16 cellular contexts compared by ENCODE assay signal in genomic region chr11:94879006-94879405, GRCh38.
A peak's percentile ranks its signal among the peaks of the same experiment; 100 is the strongest.
DNase-seq lines count a peak whose midpoint lies in the region; ATAC-seq, FAIRE-seq and TF ChIP-seq lines count a peak whose summit lies in the region.
"Had no signal": no experiment of that assay in that cellular context is flagged by ENCODE, and none has a peak within 500 bp of the region (broad histone marks: within the 10 kb centered on the region; RNA-seq: fewer than 3 reads in every experiment).

No MANE protein-coding gene starts in this region.

- 98% methylated on average over 2 of the region's 2 CpGs for WGBS in mesenchymal stem cell

- no peak overlapping the region for H3K9ac ChIP-seq in mesenchymal stem cell (ENCODE audit: low read length)
- H3K9ac ChIP-seq: BLaER1 had no signal

- no peak overlapping the region for H3K4me2 ChIP-seq in mesenchymal stem cell (ENCODE audit: low read length, poor library complexity, severe bottlenecking)
- H3K4me2 ChIP-seq: BLaER1 had no signal

- H3K27me3 Mint-ChIP-seq in activated CD8-positive, alpha-beta T cell treated with anti-CD3 and anti-CD28 coated beads, Interleukin-2, amount 10 ng/mL, durations not matched to agents 7 days and 5 days (ENCODE audit: low read depth) = no peaks in the 10 kb centered on the region
- no peaks in the 10 kb centered on the region for H3K27me3 Mint-ChIP-seq in activated CD8-positive, alpha-beta T cell treated with anti-CD3 and anti-CD28 coated beads for 36 hours
- peaks cover 0 to 5% (median 0%) of the 10 kb centered on the region in 5 donors for H3K27me3 Mint-ChIP-seq in naive thymus-derived CD4-positive, alpha-beta T cell

- CTCF ChIA-PET in activated CD8-positive, alpha-beta T cell treated with anti-CD3 and anti-CD28 coated beads, Interleukin-2, amount 10 ng/mL, durations not matched to agents 7 days and 5 days (lab: Charles Lee) = no interaction called here
- CTCF ChIA-PET in activated CD8-positive, alpha-beta T cell treated with anti-CD3 and anti-CD28 coated beads for 36 hours (lab: Charles Lee) = interaction anchor here (1.4 kb wide), 1 partner anchor 19 kb away, joined by 4 read pairs; no protein-coding TSS in a partner anchor
- CTCF ChIA-PET in naive thymus-derived CD4-positive, alpha-beta T cell (lab: Charles Lee) = no interaction called here

- peak overlapping the region; percentile 2 for H2AK5ac ChIP-seq in mesenchymal stem cell (ENCODE audit: low read length, severe bottlenecking)

- H3K18ac ChIP-seq in mesenchymal stem cell (ENCODE audit: low read depth in 1 of 2, low read length in 2 of 2) = no peak overlapping the region

- H2BK120ac ChIP-seq in mesenchymal stem cell (ENCODE audit: low read depth, low read length) = no peak overlapping the region

- POLR2A ChIA-PET in activated CD8-positive, alpha-beta T cell treated with anti-CD3 and anti-CD28 coated beads, Interleukin-2, amount 10 ng/mL, durations not matched to agents 7 days and 5 days (lab: Charles Lee) = no interaction called here
- POLR2A ChIA-PET in activated CD8-positive, alpha-beta T cell treated with anti-CD3 and anti-CD28 coated beads for 36 hours (lab: Charles Lee) = no interaction called here
- POLR2A ChIA-PET in naive thymus-derived CD4-positive, alpha-beta T cell (lab: Charles Lee) = no interaction called here

- H3K27ac Mint-ChIP-seq in activated CD8-positive, alpha-beta T cell treated with anti-CD3 and anti-CD28 coated beads, Interleukin-2, amount 10 ng/mL, durations not matched to agents 7 days and 5 days = no peak overlapping the region
- H3K27ac Mint-ChIP-seq in activated CD8-positive, alpha-beta T cell treated with anti-CD3 and anti-CD28 coated beads for 36 hours = no peak overlapping the region
- no peak overlapping the region for H3K27ac Mint-ChIP-seq in naive thymus-derived CD4-positive, alpha-beta T cell
- H3K27ac Mint-ChIP-seq: CD4-positive, alpha-beta memory T cell had no signal

- H3K4me1 ChIP-seq in mesenchymal stem cell (ENCODE audit: control insufficient read depth, insufficient read depth, low read depth, low read length) = peaks cover 15% of the 10 kb centered on the region
- no peaks in the 10 kb centered on the region for H3K4me1 ChIP-seq in naive thymus-derived CD4-positive, alpha-beta T cell (ENCODE audit: control insufficient read depth in 2 of 2, insufficient read depth in 2 of 2, low read length in 2 of 2)
- H3K4me1 ChIP-seq: HAP-1 had no signal

- peaks cover 2% of the 10 kb centered on the region for H3K36me3 Mint-ChIP-seq in activated CD8-positive, alpha-beta T cell treated with anti-CD3 and anti-CD28 coated beads, Interleukin-2, amount 10 ng/mL, durations not matched to agents 7 days and 5 days (ENCODE audit: low read depth)
- H3K36me3 Mint-ChIP-seq in activated CD8-positive, alpha-beta T cell treated with anti-CD3 and anti-CD28 coated beads for 36 hours (ENCODE audit: low read depth) = no peaks in the 10 kb centered on the region
- H3K36me3 Mint-ChIP-seq in naive thymus-derived CD4-positive, alpha-beta T cell = no peaks in the 10 kb centered on the region

- peak overlapping the region in 1 of 2 experiments; percentile 49 for H2BK12ac ChIP-seq in mesenchymal stem cell (ENCODE audit: low read length in 2 of 2)

- H3K27me3 ChIP-seq in bronchial epithelial cell (ENCODE audit: control insufficient read depth, insufficient read depth, low read length) (no peaks in the 10 kb centered on the region), mesenchymal stem cell (ENCODE audit: control insufficient read depth in 1 of 2, insufficient read depth in 1 of 2, low read length in 2 of 2) (no peaks in the 10 kb centered on the region)
- peaks cover 0 to 4% of the 10 kb centered on the region in 2 donors for H3K27me3 ChIP-seq in naive thymus-derived CD4-positive, alpha-beta T cell (ENCODE audit: control insufficient read depth in 2 of 2, insufficient read depth in 2 of 2, low read length in 2 of 2)
- H3K27me3 ChIP-seq: BLaER1 had no signal

- no peak overlapping the region for H4K91ac ChIP-seq in mesenchymal stem cell (ENCODE audit: low read length)

- intact Hi-C loops in activated CD8-positive, alpha-beta T cell treated with anti-CD3 and anti-CD28 coated beads for 36 hours (cut with micrococcal nuclease) = no loop called here
- intact Hi-C loops in naive thymus-derived CD4-positive, alpha-beta T cell (cut with micrococcal nuclease) = loop anchor here in 1 of 2 donors (5.0 kb wide), 1 partner anchor 257 kb away; no protein-coding TSS in a partner anchor

- no peak overlapping the region for H3K4ac ChIP-seq in mesenchymal stem cell (ENCODE audit: low read depth in 1 of 2, low read length in 2 of 2)

- no peak for ATAC-seq in activated CD8-positive, alpha-beta T cell treated with anti-CD3 and anti-CD28 coated beads, Interleukin-2, amount 10 ng/mL, durations not matched to agents 7 days and 5 days
- no peak for ATAC-seq in activated CD8-positive, alpha-beta T cell treated with anti-CD3 and anti-CD28 coated beads for 36 hours
- no peak for ATAC-seq in naive thymus-derived CD4-positive, alpha-beta T cell

- H2BK15ac ChIP-seq in mesenchymal stem cell (ENCODE audit: low read depth, poor library complexity, severe bottlenecking) = no peak overlapping the region

- no peak overlapping the region for H3K14ac ChIP-seq in mesenchymal stem cell (ENCODE audit: low read length in 2 of 2)

- DNase-seq in activated CD8-positive, alpha-beta T cell treated with anti-CD3 and anti-CD28 coated beads, Interleukin-2, amount 10 ng/mL, durations not matched to agents 7 days and 5 days = peak; percentile 6
- no peak for DNase-seq in activated CD8-positive, alpha-beta T cell treated with anti-CD3 and anti-CD28 coated beads for 36 hours
- no peak for DNase-seq in bronchial epithelial cell (ENCODE audit: low read depth)
- DNase-seq in epithelial cell of prostate (ENCODE audit: low read depth, low spot score) = no peak
- no peak for DNase-seq in mesenchymal stem cell
- DNase-seq in globus pallidus (ENCODE audit: low spot score) = no peak
- DNase-seq in naive thymus-derived CD4-positive, alpha-beta T cell = no peak
- DNase-seq in putamen (ENCODE audit: low spot score) = no peak
- DNase-seq: 8988T; CD4-positive, alpha-beta memory T cell; DMS79 treated with DMSO at 0.1 percent for 48 hours; GF-D8 had no signal

- no peak overlapping the region for H2AFZ ChIP-seq in mesenchymal stem cell (ENCODE audit: low read depth, low read length)

- TF ChIP-seq CTCF in activated CD8-positive, alpha-beta T cell treated with anti-CD3 and anti-CD28 coated beads for 36 hours (IDR thresholded peaks at IDR 0.05) = no peak
- no peak for TF ChIP-seq CTCF in bronchial epithelial cell (IDR thresholded peaks at IDR 0.05; ENCODE audit: insufficient read depth, low read length, severe bottlenecking)

- H2BK5ac ChIP-seq in mesenchymal stem cell (ENCODE audit: low read depth, low read length, poor library complexity, severe bottlenecking) = no peak overlapping the region

- peaks cover 29% of the 10 kb centered on the region for H3K79me1 ChIP-seq in mesenchymal stem cell (replicated peaks; ENCODE audit: low read length, poor library complexity, severe bottlenecking)

- peaks cover 15% of the 10 kb centered on the region for H3K36me3 ChIP-seq in bronchial epithelial cell (ENCODE audit: control insufficient read depth, insufficient read depth, low read length)
- H3K36me3 ChIP-seq in mesenchymal stem cell (ENCODE audit: control insufficient read depth in 1 of 2, insufficient read depth in 2 of 2, low read depth in 1 of 2, low read length in 2 of 2) = peaks cover 40 to 91% of the 10 kb centered on the region in 2 experiments
- no peaks in the 10 kb centered on the region for H3K36me3 ChIP-seq in naive thymus-derived CD4-positive, alpha-beta T cell (ENCODE audit: control insufficient read depth in 2 of 3, insufficient read depth in 3 of 3, low read length in 3 of 3)

- no peaks in the 10 kb centered on the region for H3K9me3 ChIP-seq in mesenchymal stem cell (ENCODE audit: control insufficient read depth, low read length)
- H3K9me3 ChIP-seq in naive thymus-derived CD4-positive, alpha-beta T cell (ENCODE audit: control insufficient read depth in 2 of 3, low read length in 3 of 3) = no peaks in the 10 kb centered on the region
- H3K9me3 ChIP-seq: BLaER1, HAP-1 had no signal

- H3K4me3 Mint-ChIP-seq in activated CD8-positive, alpha-beta T cell treated with anti-CD3 and anti-CD28 coated beads, Interleukin-2, amount 10 ng/mL, durations not matched to agents 7 days and 5 days = no peak overlapping the region
- no peak overlapping the region for H3K4me3 Mint-ChIP-seq in activated CD8-positive, alpha-beta T cell treated with anti-CD3 and anti-CD28 coated beads for 36 hours
- H3K4me3 Mint-ChIP-seq in naive thymus-derived CD4-positive, alpha-beta T cell = no peak overlapping the region
- H3K4me3 Mint-ChIP-seq: CD14-positive monocyte; CD4-positive, alpha-beta memory T cell had no signal

- H3K4me3 ChIP-seq in bronchial epithelial cell (ENCODE audit: low read depth, low read length) (no peak overlapping the region), mesenchymal stem cell (ENCODE audit: insufficient read depth in 1 of 2, low read depth in 1 of 2, low read length in 2 of 2) (no peak overlapping the region)
- H3K4me3 ChIP-seq in naive thymus-derived CD4-positive, alpha-beta T cell (ENCODE audit: low read length) = no peak overlapping the region
- H3K4me3 ChIP-seq: BLaER1, HAP-1 had no signal

- peak; percentile 58 for FAIRE-seq in bronchial epithelial cell (lab: Jason Lieb, UNC)

- no peaks in the 10 kb centered on the region for H3K9me3 Mint-ChIP-seq in activated CD8-positive, alpha-beta T cell treated with anti-CD3 and anti-CD28 coated beads, Interleukin-2, amount 10 ng/mL, durations not matched to agents 7 days and 5 days (ENCODE audit: insufficient read depth)
- H3K9me3 Mint-ChIP-seq in activated CD8-positive, alpha-beta T cell treated with anti-CD3 and anti-CD28 coated beads for 36 hours = no peaks in the 10 kb centered on the region
- peaks cover 0 to 3% (median 0%) of the 10 kb centered on the region in 11 donors for H3K9me3 Mint-ChIP-seq in naive thymus-derived CD4-positive, alpha-beta T cell
- H3K9me3 Mint-ChIP-seq: CD14-positive monocyte had no signal

- no peak overlapping the region for H3K23ac ChIP-seq in mesenchymal stem cell (ENCODE audit: low read length in 2 of 2)

- H3K4me1 Mint-ChIP-seq in activated CD8-positive, alpha-beta T cell treated with anti-CD3 and anti-CD28 coated beads, Interleukin-2, amount 10 ng/mL, durations not matched to agents 7 days and 5 days (ENCODE audit: low read depth) = peaks cover 24% of the 10 kb centered on the region
- H3K4me1 Mint-ChIP-seq in activated CD8-positive, alpha-beta T cell treated with anti-CD3 and anti-CD28 coated beads for 36 hours (ENCODE audit: low read depth) = peaks cover 24% of the 10 kb centered on the region
- H3K4me1 Mint-ChIP-seq in naive thymus-derived CD4-positive, alpha-beta T cell = peaks cover 10 to 23% (median 16%) of the 10 kb centered on the region in 7 donors

- H3K27ac ChIP-seq in epithelial cell of prostate (peak overlapping the region; percentile 23), mesenchymal stem cell (ENCODE audit: low read length, poor library complexity, severe bottlenecking) (no peak overlapping the region)
- no peak overlapping the region for H3K27ac ChIP-seq in naive thymus-derived CD4-positive, alpha-beta T cell (ENCODE audit: low read depth, low read length)
- H3K27ac ChIP-seq: BLaER1, HL-60 had no signal

- no peak overlapping the region for H4K8ac ChIP-seq in mesenchymal stem cell (ENCODE audit: low read length)
